24 cellular contexts compared by ENCODE assay signal in the genomic region with DNA sequence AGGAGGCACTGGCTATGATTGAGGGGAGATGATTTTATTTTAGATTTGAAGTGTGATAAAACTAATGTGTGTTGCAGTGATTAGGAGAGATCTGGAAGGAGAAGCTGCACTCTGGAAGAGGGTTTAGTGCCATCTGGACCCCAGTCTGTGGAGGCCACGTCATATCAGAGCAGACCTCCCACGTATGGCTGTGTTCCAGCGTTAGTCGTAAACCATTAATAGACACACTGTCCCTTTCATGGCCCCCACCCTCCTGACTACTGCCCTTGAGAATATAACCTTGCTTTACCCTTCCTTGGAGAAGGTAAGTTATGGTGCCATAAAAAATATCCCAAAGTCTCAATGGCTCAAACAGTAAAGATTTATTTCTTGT. TPM values are rescaled to one million over a fixed set of nuclear protein-coding genes. Genes with fewer than 3 reads are reported as not detected.
A peak's percentile ranks its signal among the peaks of the same experiment; 100 is the strongest.
DNase-seq lines count a peak whose midpoint lies in the region; ATAC-seq, FAIRE-seq and TF ChIP-seq lines count a peak whose summit lies in the region.
"Had no signal": no experiment of that assay in that cellular context is flagged by ENCODE, and none has a peak within 500 bp of the region (broad histone marks: within the 10 kb centered on the region; RNA-seq: fewer than 3 reads in every experiment).

No MANE protein-coding gene starts in this region.

- WGBS in GM12878 (ENCODE audit: insufficient coverage, insufficient replicate concordance, low lambda C conversion rate, missing lambda C conversion rate), result 31% methylated on average over 4 of the region's 4 CpGs
- WGBS in smooth muscle cell (ENCODE audit: low lambda C conversion rate), result 23% methylated on average over 4 of the region's 4 CpGs

- no peak for TF ChIP-seq EP300 in GM12878 (IDR thresholded peaks at IDR 0.05; ENCODE audit: borderline replicate concordance in 1 of 2, control insufficient read depth in 1 of 2, low read depth in 2 of 2, low read length in 2 of 2)

- in situ Hi-C loops in GM12878 (cut with MboI), result no loop called here

- H3K27ac ChIP-seq in GM12878 (ENCODE audit: control insufficient read depth, insufficient read depth) (no peak overlapping the region), smooth muscle cell (ENCODE audit: low read depth) (no peak overlapping the region)
- H3K27ac ChIP-seq: adrenal gland, brain microvascular endothelial cell, epithelial cell of prostate, ovary had no signal

- TF ChIP-seq CTCF in GM12878 (IDR thresholded peaks at IDR 0.05 in 2 of 3, conservative IDR thresholded peaks at IDR 0.05 in 1 of 3; ENCODE audit: control insufficient read depth in 2 of 3, extremely low read depth in 1 of 3, insufficient read depth in 1 of 3, low read depth in 3 of 3, low read length in 3 of 3), result no peak
- no peak for TF ChIP-seq CTCF in smooth muscle cell (IDR thresholded peaks at IDR 0.05; ENCODE audit: borderline replicate concordance, insufficient read depth, poor library complexity, severe bottlenecking)

- TF ChIP-seq RAD21 in GM12878 (IDR thresholded peaks at IDR 0.05; ENCODE audit: insufficient read depth, low read depth, low read length), result no peak

- RAD21 ChIA-PET in GM12878 (lab: Charles Lee; ENCODE audit: unreplicated experiment), result no interaction called here

- H3K9me3 ChIP-seq in GM12878 (replicated peaks; ENCODE audit: control insufficient read depth, insufficient read depth, low read length) (no peaks in the 10 kb centered on the region), smooth muscle cell (replicated peaks; ENCODE audit: low read depth) (no peaks in the 10 kb centered on the region)
- H3K9me3 ChIP-seq: adrenal gland, HAP-1, ovary had no signal

- no peak overlapping the region for H3K4me3 ChIP-seq in GM12878
- H3K4me3 ChIP-seq in smooth muscle cell, result no peak overlapping the region
- H3K4me3 ChIP-seq: adrenal gland, HAP-1, lung, ovary had no signal

- H3K27me3 ChIP-seq in GM12878 (replicated peaks in 1 of 2; ENCODE audit: control insufficient read depth in 2 of 2, insufficient read depth in 2 of 2, low read length in 1 of 2) (peaks cover 0 to 3% of the 10 kb centered on the region in 2 experiments; a peak in 1 of 4 replicates), smooth muscle cell (ENCODE audit: low read depth) (no peaks in the 10 kb centered on the region)
- H3K27me3 ChIP-seq: adrenal gland, brain microvascular endothelial cell, ovary had no signal

- intact Hi-C loops in GM12878 (cut with micrococcal nuclease; ENCODE audit: unreplicated experiment), result no loop called here

- H3K36me3 ChIP-seq in GM12878 (ENCODE audit: control insufficient read depth in 2 of 2, insufficient read depth in 2 of 2, low read length in 1 of 2) (no peaks in the 10 kb centered on the region), smooth muscle cell (ENCODE audit: low read depth) (no peaks in the 10 kb centered on the region)
- H3K36me3 ChIP-seq: adrenal gland, brain microvascular endothelial cell, HAP-1, ovary had no signal

- H3F3A ChIP-seq in smooth muscle cell (ENCODE audit: low read depth), result no peaks in the 10 kb centered on the region

- H3K79me2 ChIP-seq in GM12878 (ENCODE audit: control insufficient read depth, insufficient read depth, low read length) (no peaks in the 10 kb centered on the region), smooth muscle cell (ENCODE audit: low read depth) (no peaks in the 10 kb centered on the region)

- H4K20me1 ChIP-seq in GM12878 (ENCODE audit: control insufficient read depth, insufficient read depth) (no peaks in the 10 kb centered on the region), smooth muscle cell (ENCODE audit: low read depth) (no peaks in the 10 kb centered on the region)

- H3K4me1 ChIP-seq in GM12878 (ENCODE audit: control insufficient read depth, insufficient read depth, low read length) (no peaks in the 10 kb centered on the region), smooth muscle cell (ENCODE audit: low read depth) (peaks cover 13% of the 10 kb centered on the region)
- H3K4me1 ChIP-seq: adrenal gland, HAP-1 had no signal

- FAIRE-seq in GM12878 (lab: Jason Lieb, UNC), result no peak
- FAIRE-seq: kidney had no signal

- no TSS peak for BruUV-seq in GM12878 (replicated peaks; lab: Mats Ljungman, UMichigan)

- ATAC-seq in GM18861 (IDR thresholded peaks at IDR 0.05; ENCODE audit: unreplicated experiment) (peak; percentile 55), GM12878 (0 out of 3 replicates have a peak, but pooled peaks have one; percentile 26)
- ATAC-seq: activated CD4-positive, CD25-positive, alpha-beta regulatory T cell treated with anti-CD3 and anti-CD28 coated beads, Interleukin-2, amount 50 U/mL, for 24 hours; natural killer cell; T-cell had no signal

- POLR2A ChIA-PET in GM12878 (lab: Charles Lee), result no interaction called here

- H3K4me2 ChIP-seq in GM12878 (ENCODE audit: control insufficient read depth, insufficient read depth) (no peak overlapping the region), smooth muscle cell (peak overlapping the region; percentile 8)

- peak; percentile 67 for DNase-seq in NCI-H2171 treated with DMSO at 0.1 percent for 48 hours (lab: John Stamatoyannopoulos, UW)
- no peak for DNase-seq in GM12878 (ENCODE audit: low read depth, low spot score)
- DNase-seq in smooth muscle cell (lab: John Stamatoyannopoulos, UW; ENCODE audit: unreplicated experiment), result no peak
- no peak for DNase-seq in GM19238 (ENCODE audit: insufficient read length, low spot score)
- DNase-seq in T-helper 9 cell, result no peak
- no peak for DNase-seq in hepatic stellate cell (ENCODE audit: low spot score)
- DNase-seq: activated CD8-positive, alpha-beta memory T cell treated with anti-CD3 and anti-CD28 coated beads, Interleukin-2, amount 50 U/mL, for 4 hours; activated naive CD4-positive, alpha-beta T cell treated with anti-CD3 and anti-CD28 coated beads for 36 hours; adrenal gland; brain microvascular endothelial cell; KBM-7; kidney; MM.1S; natural killer cell; NCI-H1417 treated with DMSO at 0.1 percent for 48 hours; NCI-H510A treated with DMSO at 0.1 percent for 48 hours; ovary; retina; T-cell had no signal

- H2AFZ ChIP-seq in GM12878 (ENCODE audit: control insufficient read depth, low read depth, low read length), result no peak overlapping the region
- H2AFZ ChIP-seq in smooth muscle cell (ENCODE audit: low read depth), result no peak overlapping the region

- TF ChIP-seq POLR2A in GM12878 (IDR thresholded peaks at IDR 0.05; ENCODE audit: low read depth, low read length), result no peak

- no peak overlapping the region for H3K9ac ChIP-seq in GM12878 (ENCODE audit: control insufficient read depth, insufficient read depth, low read length)
- no peak overlapping the region for H3K9ac ChIP-seq in smooth muscle cell (ENCODE audit: low read depth)

- CTCF ChIA-PET in GM12878 (lab: Yijun Ruan, JAX), result no interaction called here

- SMC1A ChIA-PET in GM12878 (lab: Charles Lee; ENCODE audit: uncharacterized antibody, unreplicated experiment), result no interaction called here

TF ChIP-seq in GM12878, 131 proteins besides CTCF, POLR2A, EP300 and RAD21 (continues in another document):
- TF ChIP-seq, protein P1, sequence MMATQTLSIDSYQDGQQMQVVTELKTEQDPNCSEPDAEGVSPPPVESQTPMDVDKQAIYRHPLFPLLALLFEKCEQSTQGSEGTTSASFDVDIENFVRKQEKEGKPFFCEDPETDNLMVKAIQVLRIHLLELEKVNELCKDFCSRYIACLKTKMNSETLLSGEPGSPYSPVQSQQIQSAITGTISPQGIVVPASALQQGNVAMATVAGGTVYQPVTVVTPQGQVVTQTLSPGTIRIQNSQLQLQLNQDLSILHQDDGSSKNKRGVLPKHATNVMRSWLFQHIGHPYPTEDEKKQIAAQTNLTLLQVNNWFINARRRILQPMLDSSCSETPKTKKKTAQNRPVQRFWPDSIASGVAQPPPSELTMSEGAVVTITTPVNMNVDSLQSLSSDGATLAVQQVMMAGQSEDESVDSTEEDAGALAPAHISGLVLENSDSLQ (IDR thresholded peaks at IDR 0.05), result no peak
- TF ChIP-seq MEF2A (IDR thresholded peaks at IDR 0.05; ENCODE audit: insufficient read depth, low read depth, low read length) (no peak), CREB1 (IDR thresholded peaks at IDR 0.05; ENCODE audit: low read depth) (no peak), PAX8 (IDR thresholded peaks at IDR 0.05) (no peak), ESRRA (IDR thresholded peaks at IDR 0.05; ENCODE audit: low read length) (no peak), NR2C2 (IDR thresholded peaks at IDR 0.05; ENCODE audit: borderline replicate concordance, control insufficient read depth, insufficient read length, low read depth) (no peak), RUNX3 (IDR thresholded peaks at IDR 0.05; ENCODE audit: low read length) (no peak)
- TF ChIP-seq, protein P2, sequence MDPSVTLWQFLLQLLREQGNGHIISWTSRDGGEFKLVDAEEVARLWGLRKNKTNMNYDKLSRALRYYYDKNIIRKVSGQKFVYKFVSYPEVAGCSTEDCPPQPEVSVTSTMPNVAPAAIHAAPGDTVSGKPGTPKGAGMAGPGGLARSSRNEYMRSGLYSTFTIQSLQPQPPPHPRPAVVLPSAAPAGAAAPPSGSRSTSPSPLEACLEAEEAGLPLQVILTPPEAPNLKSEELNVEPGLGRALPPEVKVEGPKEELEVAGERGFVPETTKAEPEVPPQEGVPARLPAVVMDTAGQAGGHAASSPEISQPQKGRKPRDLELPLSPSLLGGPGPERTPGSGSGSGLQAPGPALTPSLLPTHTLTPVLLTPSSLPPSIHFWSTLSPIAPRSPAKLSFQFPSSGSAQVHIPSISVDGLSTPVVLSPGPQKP (IDR thresholded peaks at IDR 0.05; ENCODE audit: low read depth, low read length), result no peak

RNA-seq across cellular contexts. Expression of a gene that starts 33.1 kb away (rescaled TPM):
- total RNA-seq in GM12878 (2013; cell fraction: nucleolus; rRNA removed), result not detected in 2 replicates
- total RNA-seq in GM12878 (2014; rRNA removed) (not detected in 2 replicates), GM12878 (2014; rRNA removed; fragmentation: Illumina TruSeq; extraction: Trizol) (not detected in 2 replicates), GM12878 (2021) (0.08 TPM in 1 of 2 replicates, not detected in the other), smooth muscle cell (50.6 and 65.0 TPM in 2 replicates)
- not detected for polyA plus RNA-seq in GM12878 (2011; ENCODE audit: low read depth)
- polyA plus RNA-seq in GM12878 (2011; rRNA removed) (not detected in 2 replicates), GM12878 (2014; fragmentation: Illumina TruSeq; extraction: Trizol) (not detected in 2 replicates), GM12878 (2014; fragmentation: Nextera tagmentation; extraction: Ambion mirVana) (not detected), GM12878 (2014; rRNA removed) (not detected in 2 replicates), GM12878 (2016; fragmentation: Nextera tagmentation; extraction: Ambion mirVana) (not detected), smooth muscle cell (25.8 and 29.8 TPM in 2 replicates)
- polyA plus RNA-seq in GM12878 (2011; cell fraction: cytosol; rRNA removed), result not detected in 2 replicates
- polyA plus RNA-seq in GM12878 (2011; cell fraction: nucleus; rRNA removed), result not detected in 2 replicates
- 0.04 TPM in 1 of 2 replicates, not detected in the other for polyA plus RNA-seq in GM12878 (2012)
- not detected in 2 replicates for polyA minus RNA-seq in GM12878 (2011; rRNA and poly(A)+ RNA removed)
- polyA minus RNA-seq in GM12878 (2011; cell fraction: cytosol; rRNA and poly(A)+ RNA removed), result not detected in 2 replicates
- polyA minus RNA-seq in GM12878 (2011; cell fraction: nucleus; rRNA and poly(A)+ RNA removed), result not detected in 2 replicates

Comparison
In these comparisons a context has a peak if more than half of its experiments do, and no peak if none do; other contexts are left out.
1. RNA of a gene that starts 33.1 kb away (total RNA-seq): 50.6 to 65.0 TPM in smooth muscle cell; 0.08 TPM in GM12878; every median in the first group is over 10 times any median in the second.